In genomic region chr1:46615088-46615487, GRCh38 we compare ENCODE assay signal across 12 cellular contexts. TPM values are rescaled to one million over a fixed set of nuclear protein-coding genes. Genes with fewer than 3 reads are reported as not detected.
DNase-seq lines count a peak whose midpoint lies in the region; ATAC-seq and TF ChIP-seq lines count a peak whose summit lies in the region.
"Had no signal": no experiment of that assay in that cellular context is flagged by ENCODE, and none has a peak within 500 bp of the region (broad histone marks: within the 10 kb centered on the region; RNA-seq: fewer than 3 reads in every experiment).

No MANE protein-coding gene starts in this region.

- H3K36me3 Mint-ChIP-seq in activated T-cell treated with anti-CD3 and anti-CD28 coated beads, Interleukin-2, amount 50 U/mL, for 72 hours (ENCODE audit: insufficient read depth in 2 of 2), result peaks cover 0 to 2% of the 10 kb centered on the region in 2 donors
- peaks cover 2% of the 10 kb centered on the region for H3K36me3 Mint-ChIP-seq in activated naive CD8-positive, alpha-beta T cell treated with anti-CD3 and anti-CD28 coated beads for 36 hours
- peaks cover 9% of the 10 kb centered on the region for H3K36me3 Mint-ChIP-seq in memory B cell

- peak overlapping the region; percentile 86 to 91 for H3K27ac ChIP-seq in thoracic aorta

- TF ChIP-seq CTCF in thoracic aorta (IDR thresholded peaks at IDR 0.05), result no peak

- H3K27ac Mint-ChIP-seq in activated T-cell treated with anti-CD3 and anti-CD28 coated beads, Interleukin-2, amount 50 U/mL, for 72 hours, result no peak overlapping the region
- H3K27ac Mint-ChIP-seq in activated naive CD8-positive, alpha-beta T cell treated with anti-CD3 and anti-CD28 coated beads for 36 hours, result peak overlapping the region; percentile 49
- peak overlapping the region; percentile 92 for H3K27ac Mint-ChIP-seq in memory B cell

- peak overlapping the region; percentile 92 to 93 for H3K4me3 Mint-ChIP-seq in activated T-cell treated with anti-CD3 and anti-CD28 coated beads, Interleukin-2, amount 50 U/mL, for 72 hours
- H3K4me3 Mint-ChIP-seq in activated naive CD8-positive, alpha-beta T cell treated with anti-CD3 and anti-CD28 coated beads for 36 hours, result peak overlapping the region; percentile 84
- peak overlapping the region; percentile 95 for H3K4me3 Mint-ChIP-seq in memory B cell

- H3K27me3 ChIP-seq in thoracic aorta (replicated peaks; ENCODE audit: insufficient read depth), result no peaks in the 10 kb centered on the region

- peaks cover 39 to 54% of the 10 kb centered on the region in 2 donors for H3K4me1 ChIP-seq in thoracic aorta (ENCODE audit: control insufficient read depth in 1 of 2, low read depth in 2 of 2)

- DNase-seq in activated T-cell treated with anti-CD3 and anti-CD28 coated beads, Interleukin-2, amount 50 U/mL, for 72 hours, result no peak
- no peak for DNase-seq in activated T-cell treated with anti-CD3 and anti-CD28 coated beads for 4 hours
- DNase-seq in activated naive CD8-positive, alpha-beta T cell treated with anti-CD3 and anti-CD28 coated beads for 36 hours, result no peak
- DNase-seq in memory B cell (ENCODE audit: low spot score in 2 of 2), result no peak
- no peak for DNase-seq in thoracic aorta (ENCODE audit: low spot score)
- DNase-seq in foreskin melanocyte, result no peak
- DNase-seq in DMS153 (lab: John Stamatoyannopoulos, UW), result no peak
- DNase-seq in H4 (ENCODE audit: low spot score), result no peak
- DNase-seq: central memory CD4-positive, alpha-beta T cell; NCI-H774 had no signal

- H3K9me3 ChIP-seq in thoracic aorta, result no peaks in the 10 kb centered on the region

- H3K27me3 Mint-ChIP-seq in activated T-cell treated with anti-CD3 and anti-CD28 coated beads, Interleukin-2, amount 50 U/mL, for 72 hours (ENCODE audit: low read depth), result no peaks in the 10 kb centered on the region
- H3K27me3 Mint-ChIP-seq in activated naive CD8-positive, alpha-beta T cell treated with anti-CD3 and anti-CD28 coated beads for 36 hours, result no peaks in the 10 kb centered on the region
- no peaks in the 10 kb centered on the region for H3K27me3 Mint-ChIP-seq in memory B cell

- no peak for ATAC-seq in activated T-cell treated with anti-CD3 and anti-CD28 coated beads, Interleukin-2, amount 50 U/mL, for 72 hours (replicated peaks in 1 of 2)
- no peak for ATAC-seq in memory B cell (ENCODE audit: low read depth)
- ATAC-seq in thoracic aorta (ENCODE audit: insufficient number of reproducible peaks, low FRiP score, low read depth), result no peak

- H3K36me3 ChIP-seq in thoracic aorta, result no peaks in the 10 kb centered on the region

- peaks cover 55% of the 10 kb centered on the region for H3K4me1 Mint-ChIP-seq in activated T-cell treated with anti-CD3 and anti-CD28 coated beads, Interleukin-2, amount 50 U/mL, for 72 hours (ENCODE audit: low read depth)
- peaks cover 34% of the 10 kb centered on the region for H3K4me1 Mint-ChIP-seq in activated naive CD8-positive, alpha-beta T cell treated with anti-CD3 and anti-CD28 coated beads for 36 hours
- H3K4me1 Mint-ChIP-seq in memory B cell, result peaks cover 27% of the 10 kb centered on the region

- H3K9me3 Mint-ChIP-seq in activated T-cell treated with anti-CD3 and anti-CD28 coated beads, Interleukin-2, amount 50 U/mL, for 72 hours, result no peaks in the 10 kb centered on the region
- no peaks in the 10 kb centered on the region for H3K9me3 Mint-ChIP-seq in activated naive CD8-positive, alpha-beta T cell treated with anti-CD3 and anti-CD28 coated beads for 36 hours
- no peaks in the 10 kb centered on the region for H3K9me3 Mint-ChIP-seq in memory B cell

- peak overlapping the region; percentile 78 for H3K4me3 ChIP-seq in thoracic aorta

RNA-seq across cellular contexts. Expression of gene MOB3C, which starts 1.5 kb away (rescaled TPM):
- total RNA-seq in activated T-cell treated with anti-CD3 and anti-CD28 coated beads, Interleukin-2, amount 50 U/mL, for 72 hours, result 10 to 100 TPM; 13.3 to 13.7 TPM
- total RNA-seq in activated naive CD8-positive, alpha-beta T cell treated with anti-CD3 and anti-CD28 coated beads for 36 hours, result 1 to 10 TPM; 8.7 TPM
- 10 to 100 TPM; 29.5 to 42.3 TPM for total RNA-seq in thoracic aorta
- 4.3 and 6.6 TPM in 2 replicates for total RNA-seq in H4 (2014; rRNA removed; shearing (Covaris generic))

RNA-seq across cellular contexts. Expression of gene MKNK1, which starts 11.0 kb away (rescaled TPM):
- 10 to 100 TPM; 35.5 to 37.5 TPM for total RNA-seq in activated T-cell treated with anti-CD3 and anti-CD28 coated beads, Interleukin-2, amount 50 U/mL, for 72 hours
- total RNA-seq in activated naive CD8-positive, alpha-beta T cell treated with anti-CD3 and anti-CD28 coated beads for 36 hours, result 10 to 100 TPM; 23.0 to 23.4 TPM
- 100 to 1,000 TPM in 1 of 2 donors, 10 to 100 TPM in 1; 95.9 to 118 TPM for total RNA-seq in thoracic aorta
- 21.8 and 23.2 TPM in 2 replicates for total RNA-seq in H4 (2014; rRNA removed; shearing (Covaris generic))

RNA-seq across cellular contexts. Expression of gene ATPAF1, which starts 53.1 kb away (rescaled TPM):
- 10 to 100 TPM; 45.7 to 47.5 TPM for total RNA-seq in activated T-cell treated with anti-CD3 and anti-CD28 coated beads, Interleukin-2, amount 50 U/mL, for 72 hours
- 10 to 100 TPM; 45.0 to 46.6 TPM for total RNA-seq in activated naive CD8-positive, alpha-beta T cell treated with anti-CD3 and anti-CD28 coated beads for 36 hours
- total RNA-seq in thoracic aorta, result 10 to 100 TPM; 38.5 to 55.6 TPM
- 73.0 and 82.3 TPM in 2 replicates for total RNA-seq in H4 (2014; rRNA removed; shearing (Covaris generic))

RNA-seq across cellular contexts. Expression of gene TEX38, which starts 56.6 kb away (rescaled TPM):
- total RNA-seq in activated T-cell treated with anti-CD3 and anti-CD28 coated beads, Interleukin-2, amount 50 U/mL, for 72 hours, result under 1 TPM in 1 of 2 donors, not detected in 1; 0.65 TPM
- not detected for total RNA-seq in activated naive CD8-positive, alpha-beta T cell treated with anti-CD3 and anti-CD28 coated beads for 36 hours
- total RNA-seq in thoracic aorta, result not detected
- total RNA-seq in H4 (2014; rRNA removed; shearing (Covaris generic)), result not detected in 2 replicates
- total RNA-seq: HepG2, temporal lobe had no signal
